11 cellular contexts compared by ENCODE assay signal in the genomic region with DNA sequence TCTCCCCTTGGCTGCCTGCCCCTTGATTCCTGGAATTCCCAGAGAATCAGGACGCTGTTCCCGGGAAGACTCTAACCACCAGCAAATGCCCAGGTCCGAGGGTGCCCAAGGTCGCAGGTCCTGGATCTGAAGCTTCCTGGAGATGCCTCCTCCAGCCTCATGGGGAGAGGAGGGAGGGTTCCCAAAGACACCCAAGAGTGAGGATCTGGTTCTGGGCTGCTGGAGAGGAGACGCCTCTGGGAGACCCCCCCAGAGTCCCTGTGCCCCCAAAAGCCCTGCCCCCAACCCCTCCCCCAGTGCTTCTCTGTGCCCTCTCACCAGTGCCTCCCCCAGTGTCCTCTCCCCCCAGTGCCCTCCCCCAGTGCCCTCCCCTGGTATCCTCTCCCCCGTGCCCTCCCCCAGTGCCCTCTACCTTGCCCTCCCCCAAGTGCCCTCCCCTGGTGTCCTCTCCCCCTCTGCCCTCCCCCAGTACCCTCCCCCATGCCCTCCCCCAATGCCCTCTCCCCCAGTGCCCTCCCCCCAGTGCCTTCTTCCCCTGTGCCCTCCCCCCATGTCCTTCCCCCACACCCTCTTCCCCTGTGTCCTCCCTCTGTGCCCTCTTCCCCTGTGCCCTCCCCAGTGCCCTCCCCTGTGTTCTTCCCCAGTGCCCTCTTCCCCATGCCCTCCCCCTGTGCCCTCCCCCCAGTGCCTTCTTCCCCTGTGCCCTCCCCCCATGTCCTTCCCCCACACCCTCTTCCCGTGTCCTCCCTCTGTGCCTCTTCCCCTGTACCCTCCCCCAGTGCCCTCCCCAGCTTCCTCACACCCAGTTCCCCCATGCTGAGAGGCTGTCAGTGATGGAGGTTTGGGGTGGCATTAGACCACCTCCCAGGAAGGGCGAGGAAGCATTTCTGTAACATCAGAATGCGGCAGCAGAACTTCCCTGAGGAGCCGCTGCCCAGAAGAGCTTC. TPM values are rescaled to one million over a fixed set of nuclear protein-coding genes. Genes with fewer than 3 reads are reported as not detected.
DNase-seq lines count a peak whose midpoint lies in the region; ATAC-seq and TF ChIP-seq lines count a peak whose summit lies in the region.
"Had no signal": no experiment of that assay in that cellular context is flagged by ENCODE, and none has a peak within 500 bp of the region (broad histone marks: within the 10 kb centered on the region; RNA-seq: fewer than 3 reads in every experiment).

No MANE protein-coding gene starts in this region.

- H3K27ac ChIP-seq in heart right ventricle = peak overlapping the region in 5 of 10 donors; percentile 27 to 48 (median 45)

- no peaks in the 10 kb centered on the region for H3K9me3 ChIP-seq in heart right ventricle
- H3K9me3 ChIP-seq in skeletal muscle satellite cell (replicated peaks; ENCODE audit: low read length) = no peaks in the 10 kb centered on the region

- H3K36me3 ChIP-seq in heart right ventricle (no peaks in the 10 kb centered on the region), skeletal muscle satellite cell (ENCODE audit: insufficient read depth, low read length) (no peaks in the 10 kb centered on the region)

- DNase-seq in CMK (ENCODE audit: low read depth) = peak; percentile 73
- DNase-seq in UCSD-AML1 (lab: John Stamatoyannopoulos, UW; ENCODE audit: unreplicated experiment) = peak; percentile 27
- DNase-seq in heart right ventricle = no peak
- DNase-seq in NCI-H187 treated with DMSO at 0.1 percent for 48 hours (lab: John Stamatoyannopoulos, UW) = no peak
- no peak for DNase-seq in NCI-H526 treated with DMSO at 0.1 percent for 48 hours (lab: John Stamatoyannopoulos, UW)
- DNase-seq: activated CD8-positive, alpha-beta T cell treated with anti-CD3 and anti-CD28 coated beads, Interleukin-2, amount 10 ng/mL, durations not matched to agents 7 days and 5 days; glutamatergic neuron had no signal

- peak in 3 of 8 donors; percentile 3 to 27 (median 5) for ATAC-seq in heart right ventricle
- ATAC-seq in GM21717 (IDR thresholded peaks at IDR 0.05; ENCODE audit: unreplicated experiment) = no peak
- no peak for ATAC-seq in GM18861 (IDR thresholded peaks at IDR 0.05; ENCODE audit: unreplicated experiment)
- ATAC-seq: activated CD8-positive, alpha-beta T cell treated with anti-CD3 and anti-CD28 coated beads, Interleukin-2, amount 10 ng/mL, durations not matched to agents 7 days and 5 days had no signal

- H3K4me2 ChIP-seq in skeletal muscle satellite cell (ENCODE audit: low read length) = peak overlapping the region; percentile 81

- intact Hi-C loops in heart right ventricle (cut with DNase I) = no loop called here

- peak overlapping the region; percentile 23 for H3K9ac ChIP-seq in skeletal muscle satellite cell (ENCODE audit: low read depth, low read length)

- H3K27me3 ChIP-seq in heart right ventricle (no peaks in the 10 kb centered on the region), skeletal muscle satellite cell (ENCODE audit: control insufficient read depth, insufficient read depth, low read length) (no peaks in the 10 kb centered on the region)

- H3K4me3 ChIP-seq in heart right ventricle (peak overlapping the region in 8 of 10 donors; percentile 8 to 51 (median 45)), skeletal muscle satellite cell (ENCODE audit: low read length) (peak overlapping the region; percentile 57)

- WGBS in heart right ventricle, 2 donors = 55 to 57% methylated on average over 10 of the region's 10 CpGs

- peaks cover 3 to 30% (median 22%) of the 10 kb centered on the region in 9 donors for H3K4me1 ChIP-seq in heart right ventricle
- H3K4me1 ChIP-seq in skeletal muscle satellite cell (ENCODE audit: control insufficient read depth, insufficient read depth, low read length) = peaks cover 23% of the 10 kb centered on the region

- no peak for TF ChIP-seq CTCF in heart right ventricle (IDR thresholded peaks at IDR 0.05)

RNA-seq across cellular contexts. Expression of a gene that starts 6.3 kb away (rescaled TPM):
- 10 to 100 TPM in 1 of 10 donors, 1 to 10 TPM in 9; 1.7 to 29.9 (median 3.9) TPM for total RNA-seq in heart right ventricle
- 1 to 10 TPM; 2.7 to 3.2 TPM for polyA plus RNA-seq in heart right ventricle
- total RNA-seq in skeletal muscle satellite cell (2012; rRNA removed) = 5.9 and 7.9 TPM in 2 replicates
- total RNA-seq: neural crest cell had no signal

RNA-seq across cellular contexts. Expression of a gene that starts 19.1 kb away (rescaled TPM):
- total RNA-seq in heart right ventricle = not detected
- polyA plus RNA-seq in heart right ventricle = not detected
- total RNA-seq in skeletal muscle satellite cell (2012; rRNA removed) = 0.25 TPM in 1 of 2 replicates, not detected in the other
- total RNA-seq: activated CD8-positive, alpha-beta T cell treated with anti-CD3 and anti-CD28 coated beads, Interleukin-2, amount 10 ng/mL, durations not matched to agents 7 days and 5 days had no signal

RNA-seq across cellular contexts. Expression of a gene that starts 22.5 kb away (rescaled TPM):
- 1 to 10 TPM in 2 of 10 donors, under 1 TPM in 7, not detected in 1; 0.15 to 6.0 (median 0.36) TPM for total RNA-seq in heart right ventricle
- polyA plus RNA-seq in heart right ventricle = under 1 TPM; 0.66 to 0.81 TPM
- total RNA-seq in skeletal muscle satellite cell (2012; rRNA removed) = 0.51 and 1.3 TPM in 2 replicates
- total RNA-seq: neural crest cell had no signal

RNA-seq across cellular contexts. Expression of a gene that starts 31.7 kb away (rescaled TPM):
- 1 to 10 TPM in 7 of 10 donors, under 1 TPM in 3; 0.42 to 5.9 (median 1.4) TPM for total RNA-seq in heart right ventricle
- polyA plus RNA-seq in heart right ventricle = under 1 TPM in 1 of 2 donors, not detected in 1; 0.04 TPM
- total RNA-seq in skeletal muscle satellite cell (2012; rRNA removed) = 1.5 TPM in 1 of 2 replicates, not detected in the other
- total RNA-seq: activated CD8-positive, alpha-beta T cell treated with anti-CD3 and anti-CD28 coated beads, Interleukin-2, amount 10 ng/mL, durations not matched to agents 7 days and 5 days; neural crest cell had no signal

Comparison
In these comparisons a context has a peak if more than half of its experiments do, and no peak if none do; other contexts are left out.
1. DNase-seq: peak in CMK (single experiment) and UCSD-AML1 (single experiment); none in heart right ventricle (0 of 2), NCI-H187 treated with DMSO at 0.1 percent for 48 hours (single experiment) and NCI-H526 treated with DMSO at 0.1 percent for 48 hours (single experiment).